8 cellular contexts compared by ENCODE assay signal in genomic region chr17:59785091-59785799, GRCh38.
DNase-seq lines count a peak whose midpoint lies in the region; ATAC-seq and TF ChIP-seq lines count a peak whose summit lies in the region.

No MANE protein-coding gene starts in this region.

- CTCF ChIA-PET in SK-N-SH (lab: Yijun Ruan, JAX), result interaction anchor here (1.0 to 1.5 kb wide), 4 partner anchors 12 to 74 kb away, joined by 3 to 6 read pairs (median 4); no protein-coding TSS in a partner anchor

- peak overlapping the region; percentile 99 for H3K27ac Mint-ChIP-seq in stimulated activated effector memory CD8-positive, alpha-beta T cell treated with anti-CD3 and anti-CD28 coated beads, Interleukin-12 subunit alpha, Interleukin-12 subunit beta, amount 100 ng/mL, for 72 hours

- H3K4me3 ChIP-seq in SK-N-SH (ENCODE audit: low read depth in 2 of 2, low read length in 1 of 2), result no peak overlapping the region

- DNase-seq in activated CD4-positive, alpha-beta T cell treated with anti-CD3 and anti-CD28 coated beads for 48 hours, result peak; percentile 41
- DNase-seq in activated CD4-positive, alpha-beta T cell treated with anti-CD3 and anti-CD28 coated beads, Interleukin-2, amount 50 U/mL, for 4 hours, result no peak
- no peak for DNase-seq in SK-N-SH
- DNase-seq in fibroblast of gingiva (ENCODE audit: low read depth), result peak; percentile 74
- peak in 1 of 2 donors; percentile 66 for DNase-seq in stimulated activated effector memory CD8-positive, alpha-beta T cell treated with anti-CD3 and anti-CD28 coated beads, Interleukin-12 subunit alpha, Interleukin-12 subunit beta, amount 100 ng/mL, for 72 hours (ENCODE audit: low spot score in 2 of 2)
- no peak for DNase-seq in occipital lobe (lab: John Stamatoyannopoulos, UW)
- DNase-seq in HuH-7 (ENCODE audit: low spot score), result no peak

- H3K9me3 ChIP-seq in SK-N-SH, result no peaks in the 10 kb centered on the region

- H3K4me1 Mint-ChIP-seq in stimulated activated effector memory CD8-positive, alpha-beta T cell treated with anti-CD3 and anti-CD28 coated beads, Interleukin-12 subunit alpha, Interleukin-12 subunit beta, amount 100 ng/mL, for 72 hours, result peaks cover 38% of the 10 kb centered on the region

- peaks cover 20 to 49% of the 10 kb centered on the region in 2 experiments for H3K4me1 ChIP-seq in SK-N-SH (ENCODE audit: control insufficient read depth in 1 of 2, insufficient read depth in 2 of 2, low read depth in 1 of 2, low read length in 1 of 2)

- peak overlapping the region; percentile 61 for H3K4me2 ChIP-seq in SK-N-SH

- TF ChIP-seq EP300 in SK-N-SH (IDR thresholded peaks at IDR 0.05; ENCODE audit: borderline replicate concordance in 1 of 2, low read depth in 1 of 2, low read length in 1 of 2), result no peak

- no peaks in the 10 kb centered on the region for H3K27me3 ChIP-seq in SK-N-SH (ENCODE audit: insufficient read depth)

- peak overlapping the region; percentile 97 to 99 for H3K27ac ChIP-seq in SK-N-SH (ENCODE audit: low read depth in 2 of 2, low read length in 1 of 2)

- peaks cover 74% of the 10 kb centered on the region for H3K79me2 ChIP-seq in SK-N-SH (ENCODE audit: insufficient read depth)

- H3K9ac ChIP-seq in SK-N-SH, result peak overlapping the region; percentile 89

- H3K9me2 ChIP-seq in SK-N-SH, result no peaks in the 10 kb centered on the region

- peaks cover 63% of the 10 kb centered on the region for H3F3A ChIP-seq in SK-N-SH (replicated peaks; ENCODE audit: insufficient read depth)

- no peak for TF ChIP-seq RAD21 in SK-N-SH (IDR thresholded peaks at IDR 0.05; ENCODE audit: low read length)

- 58% methylated on average over 8 of the region's 8 CpGs for WGBS in SK-N-SH (ENCODE audit: low lambda C conversion rate)

- no peaks in the 10 kb centered on the region for H4K20me1 ChIP-seq in SK-N-SH (ENCODE audit: insufficient read depth)

- H3K9me3 Mint-ChIP-seq in stimulated activated effector memory CD8-positive, alpha-beta T cell treated with anti-CD3 and anti-CD28 coated beads, Interleukin-12 subunit alpha, Interleukin-12 subunit beta, amount 100 ng/mL, for 72 hours, result no peaks in the 10 kb centered on the region

- TF ChIP-seq CTCF in SK-N-SH (IDR thresholded peaks at IDR 0.05), result no peak

- no peak for ATAC-seq in stimulated activated effector memory CD8-positive, alpha-beta T cell treated with anti-CD3 and anti-CD28 coated beads, Interleukin-12 subunit alpha, Interleukin-12 subunit beta, amount 100 ng/mL, for 72 hours
- ATAC-seq in GM19467 (IDR thresholded peaks at IDR 0.05; ENCODE audit: unreplicated experiment), result no peak

- POLR2A ChIA-PET in SK-N-SH (lab: Yijun Ruan, JAX), result no interaction called here

- peaks cover 0 to 17% of the 10 kb centered on the region in 2 experiments for H3K36me3 ChIP-seq in SK-N-SH (replicated peaks in 1 of 2; ENCODE audit: control insufficient read depth in 1 of 2, insufficient read depth in 2 of 2, low read length in 1 of 2)

- no peak overlapping the region for H2AFZ ChIP-seq in SK-N-SH (ENCODE audit: low read depth)

- peaks cover 82% of the 10 kb centered on the region for H3K36me3 Mint-ChIP-seq in stimulated activated effector memory CD8-positive, alpha-beta T cell treated with anti-CD3 and anti-CD28 coated beads, Interleukin-12 subunit alpha, Interleukin-12 subunit beta, amount 100 ng/mL, for 72 hours

- peak overlapping the region; percentile 63 for H3K4me3 Mint-ChIP-seq in stimulated activated effector memory CD8-positive, alpha-beta T cell treated with anti-CD3 and anti-CD28 coated beads, Interleukin-12 subunit alpha, Interleukin-12 subunit beta, amount 100 ng/mL, for 72 hours

TF ChIP-seq in SK-N-SH, 30 proteins besides CTCF, POLR2A, EP300 and RAD21:
- no peak for TF ChIP-seq ELF1 (IDR thresholded peaks at IDR 0.05)
- TF ChIP-seq FOSL2 (IDR thresholded peaks at IDR 0.05; ENCODE audit: borderline replicate concordance, low read depth), result peak; percentile 41; the same call in 1 of the 2 replicates
- TF ChIP-seq MEF2A (IDR thresholded peaks at IDR 0.05; ENCODE audit: borderline replicate concordance, low read depth), result no peak
- TF ChIP-seq MAX (IDR thresholded peaks at IDR 0.05; ENCODE audit: low read depth), result no peak
- no peak for TF ChIP-seq TCF12 (IDR thresholded peaks at IDR 0.05)
- TF ChIP-seq JUND (IDR thresholded peaks at IDR 0.05), result peak; percentile 37; the same call in 1 of the 2 replicates
- no peak for TF ChIP-seq GABPA (IDR thresholded peaks at IDR 0.05; ENCODE audit: low read depth)
- TF ChIP-seq, protein P1, sequence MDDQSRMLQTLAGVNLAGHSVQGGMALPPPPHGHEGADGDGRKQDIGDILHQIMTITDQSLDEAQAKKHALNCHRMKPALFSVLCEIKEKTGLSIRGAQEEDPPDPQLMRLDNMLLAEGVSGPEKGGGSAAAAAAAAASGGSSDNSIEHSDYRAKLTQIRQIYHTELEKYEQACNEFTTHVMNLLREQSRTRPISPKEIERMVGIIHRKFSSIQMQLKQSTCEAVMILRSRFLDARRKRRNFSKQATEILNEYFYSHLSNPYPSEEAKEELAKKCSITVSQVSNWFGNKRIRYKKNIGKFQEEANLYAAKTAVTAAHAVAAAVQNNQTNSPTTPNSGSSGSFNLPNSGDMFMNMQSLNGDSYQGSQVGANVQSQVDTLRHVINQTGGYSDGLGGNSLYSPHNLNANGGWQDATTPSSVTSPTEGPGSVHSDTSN (IDR thresholded peaks at IDR 0.05), result no peak
- 0 out of 2 replicates have a peak, but pooled peaks have one; percentile 32 for TF ChIP-seq RXRA (IDR thresholded peaks at IDR 0.05; ENCODE audit: borderline replicate concordance, low read depth)

Comparison
In these comparisons a context has a peak if more than half of its experiments do, and no peak if none do; other contexts are left out.
1. DNase-seq: peak in activated CD4-positive, alpha-beta T cell treated with anti-CD3 and anti-CD28 coated beads for 48 hours (single experiment) and fibroblast of gingiva (single experiment); none in activated CD4-positive, alpha-beta T cell treated with anti-CD3 and anti-CD28 coated beads, Interleukin-2, amount 50 U/mL, for 4 hours (0 of 2), SK-N-SH (single experiment), occipital lobe (single experiment) and HuH-7 (single experiment).